ENCODE assay signal across 16 cellular contexts in genomic region chrX:42127563-42127962, GRCh38.
A peak's percentile ranks its signal among the peaks of the same experiment; 100 is the strongest.
DNase-seq lines count a peak whose midpoint lies in the region; ATAC-seq and TF ChIP-seq lines count a peak whose summit lies in the region.
"Had no signal": no experiment of that assay in that cellular context is flagged by ENCODE, and none has a peak within 500 bp of the region (broad histone marks: within the 10 kb centered on the region; RNA-seq: fewer than 3 reads in every experiment).

No MANE protein-coding gene starts in this region.

- peaks cover 9% of the 10 kb centered on the region for H3K9me3 Mint-ChIP-seq in activated CD8-positive, alpha-beta T cell treated with anti-CD3 and anti-CD28 coated beads, Interleukin-2, amount 10 ng/mL, durations not matched to agents 7 days and 5 days (ENCODE audit: insufficient read depth)

- H3K4me2 ChIP-seq in DND-41 (ENCODE audit: insufficient read depth, low read length): peak overlapping the region; percentile 63

- no peak for TF ChIP-seq CTCF in DND-41 (IDR thresholded peaks at IDR 0.05; ENCODE audit: borderline replicate concordance, extremely low read depth, low read length, poor library complexity, severe bottlenecking)

- POLR2A ChIA-PET in activated CD8-positive, alpha-beta T cell treated with anti-CD3 and anti-CD28 coated beads, Interleukin-2, amount 10 ng/mL, durations not matched to agents 7 days and 5 days (lab: Charles Lee): no interaction called here

- H3K27me3 ChIP-seq in DND-41 (ENCODE audit: insufficient read depth, low read length, poor library complexity): no peaks in the 10 kb centered on the region
- H3K27me3 ChIP-seq: brain microvascular endothelial cell, gastrocnemius medialis had no signal

- H3K4me3 Mint-ChIP-seq in activated CD8-positive, alpha-beta T cell treated with anti-CD3 and anti-CD28 coated beads, Interleukin-2, amount 10 ng/mL, durations not matched to agents 7 days and 5 days: peak overlapping the region; percentile 51
- H3K4me3 Mint-ChIP-seq: mesothelial cell of epicardium had no signal

- H3K9me3 ChIP-seq in DND-41 (ENCODE audit: insufficient read depth, low read length, severe bottlenecking): no peaks in the 10 kb centered on the region
- H3K9me3 ChIP-seq: gastrocnemius medialis had no signal

- H3K27ac Mint-ChIP-seq in activated CD8-positive, alpha-beta T cell treated with anti-CD3 and anti-CD28 coated beads, Interleukin-2, amount 10 ng/mL, durations not matched to agents 7 days and 5 days: peak overlapping the region; percentile 86
- H3K27ac Mint-ChIP-seq: mesothelial cell of epicardium had no signal

- H4K20me1 ChIP-seq in DND-41 (ENCODE audit: insufficient read depth, low read length): no peaks in the 10 kb centered on the region

- no peak overlapping the region; the same call in 1 of the 2 replicates for H2AFZ ChIP-seq in DND-41 (ENCODE audit: low read depth, low read length)

- peaks cover 35% of the 10 kb centered on the region for H3K36me3 Mint-ChIP-seq in activated CD8-positive, alpha-beta T cell treated with anti-CD3 and anti-CD28 coated beads, Interleukin-2, amount 10 ng/mL, durations not matched to agents 7 days and 5 days (ENCODE audit: low read depth)
- H3K36me3 Mint-ChIP-seq: mesothelial cell of epicardium had no signal

- H3K27ac ChIP-seq in DND-41 (ENCODE audit: low read length): peak overlapping the region; percentile 98
- H3K27ac ChIP-seq: brain microvascular endothelial cell, gastrocnemius medialis, WERI-Rb-1 had no signal

- intact Hi-C loops in cardiac septum (cut with DNase I): no loop called here

- CTCF ChIA-PET in activated CD8-positive, alpha-beta T cell treated with anti-CD3 and anti-CD28 coated beads, Interleukin-2, amount 10 ng/mL, durations not matched to agents 7 days and 5 days (lab: Charles Lee): interaction anchor here (1.2 kb wide), 1 partner anchor 18 kb away, joined by 3 read pairs; no protein-coding TSS in a partner anchor

- H3K4me1 Mint-ChIP-seq in activated CD8-positive, alpha-beta T cell treated with anti-CD3 and anti-CD28 coated beads, Interleukin-2, amount 10 ng/mL, durations not matched to agents 7 days and 5 days (ENCODE audit: low read depth): peaks cover 65% of the 10 kb centered on the region

- DNase-seq in DND-41 (no peak), NOMO-1 treated with dmso at 0.1 percent for 144 hours (lab: John Stamatoyannopoulos, UW; ENCODE audit: unreplicated experiment) (no peak), NCI-H1436 (lab: John Stamatoyannopoulos, UW) (no peak), cardiac septum (ENCODE audit: low spot score) (no peak)
- DNase-seq in activated CD8-positive, alpha-beta T cell treated with anti-CD3 and anti-CD28 coated beads, Interleukin-2, amount 10 ng/mL, durations not matched to agents 7 days and 5 days: no peak
- DNase-seq: activated effector memory CD4-positive, alpha-beta T cell treated with anti-CD3 and anti-CD28 coated beads, Interleukin-2, amount 50 U/mL, for 16 hours; brain microvascular endothelial cell; effector memory CD4-positive, alpha-beta T cell; gastrocnemius medialis; NCI-H187 treated with DMSO at 0.1 percent for 48 hours; SIG-M5; WERI-Rb-1 had no signal

- H3K4me1 ChIP-seq in DND-41 (ENCODE audit: insufficient read depth, low read length): peaks cover 68% of the 10 kb centered on the region
- H3K4me1 ChIP-seq: gastrocnemius medialis had no signal

- peak overlapping the region; percentile 63 for H3K9ac ChIP-seq in DND-41 (ENCODE audit: low read depth, low read length)

- no peaks in the 10 kb centered on the region for H3K79me2 ChIP-seq in DND-41 (ENCODE audit: insufficient read depth, low read length)

- no peaks in the 10 kb centered on the region for H3K36me3 ChIP-seq in DND-41 (ENCODE audit: insufficient read depth, low read length)
- H3K36me3 ChIP-seq: brain microvascular endothelial cell, gastrocnemius medialis, WERI-Rb-1 had no signal

- no peaks in the 10 kb centered on the region for H3K27me3 Mint-ChIP-seq in activated CD8-positive, alpha-beta T cell treated with anti-CD3 and anti-CD28 coated beads, Interleukin-2, amount 10 ng/mL, durations not matched to agents 7 days and 5 days (ENCODE audit: low read depth)

- ATAC-seq in DND-41 (ENCODE audit: insufficient read depth, low read depth): peak; percentile 25
- peak; percentile 29 for ATAC-seq in GM19035 (IDR thresholded peaks at IDR 0.05; ENCODE audit: unreplicated experiment)
- ATAC-seq in HG03039 (IDR thresholded peaks at IDR 0.05; ENCODE audit: unreplicated experiment): peak; percentile 21
- peak; percentile 46 for ATAC-seq in activated CD8-positive, alpha-beta T cell treated with anti-CD3 and anti-CD28 coated beads, Interleukin-2, amount 10 ng/mL, durations not matched to agents 7 days and 5 days
- ATAC-seq: gastrocnemius medialis, K562 had no signal

- peak overlapping the region in 1 of 2 experiments; percentile 31; a peak in 1 of 4 replicates for H3K4me3 ChIP-seq in DND-41 (ENCODE audit: low read depth in 1 of 2, low read length in 2 of 2)
- H3K4me3 ChIP-seq: gastrocnemius medialis, K562 had no signal
